ENCODE assay signal across 14 cellular contexts in the genomic region with DNA sequence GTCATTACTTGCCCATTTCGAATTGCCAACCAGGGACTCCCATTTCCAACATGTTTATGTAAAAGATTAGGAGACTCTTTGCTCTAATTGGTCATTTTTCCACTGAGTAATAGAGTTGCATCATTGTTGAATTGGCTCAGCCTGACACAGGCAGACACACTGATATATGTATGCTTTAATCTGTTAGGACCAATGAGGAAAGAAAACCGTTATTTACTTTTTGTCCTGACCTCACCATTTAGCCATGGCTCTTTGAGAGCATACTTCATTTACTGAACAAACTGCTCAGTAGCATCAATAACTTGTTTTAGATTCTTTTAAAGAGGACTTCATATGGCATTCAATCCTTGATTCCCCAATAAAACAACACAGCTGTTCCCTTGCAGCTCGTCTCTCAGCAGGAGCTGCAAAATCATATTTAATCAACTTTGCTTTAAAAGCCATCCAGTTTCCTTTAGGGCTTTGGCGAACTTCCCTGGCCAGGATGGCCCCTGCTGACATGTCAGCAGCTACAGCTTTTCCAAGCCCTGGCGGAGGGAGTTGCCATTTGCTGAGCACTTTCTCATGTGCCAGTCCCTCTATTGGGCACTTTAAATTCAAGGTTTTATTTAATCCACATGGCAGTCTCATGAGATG.
A peak's percentile ranks its signal among the peaks of the same experiment; 100 is the strongest.
DNase-seq lines count a peak whose midpoint lies in the region; ATAC-seq and TF ChIP-seq lines count a peak whose summit lies in the region.
"Had no signal": no experiment of that assay in that cellular context is flagged by ENCODE, and none has a peak within 500 bp of the region (broad histone marks: within the 10 kb centered on the region; RNA-seq: fewer than 3 reads in every experiment).

No MANE protein-coding gene starts in this region.

- no peak for TF ChIP-seq CTCF in heart right ventricle (IDR thresholded peaks at IDR 0.05)
- no peak for TF ChIP-seq CTCF in thyroid gland (IDR thresholded peaks at IDR 0.05)

- no peak for TF ChIP-seq POLR2A in thyroid gland (IDR thresholded peaks at IDR 0.05)

- H3K4me3 ChIP-seq in heart right ventricle = no peak overlapping the region
- no peak overlapping the region for H3K4me3 ChIP-seq in thyroid gland (replicated peaks in 1 of 3)
- H3K4me3 ChIP-seq: adrenal gland, BLaER1, GM12878, SJSA1 had no signal

- peak; percentile 56 for DNase-seq in Right ventricle myocardium inferior (ENCODE audit: missing footprints)
- no peak for DNase-seq in cardiac septum (ENCODE audit: low spot score)
- DNase-seq in amniotic epithelial cell (ENCODE audit: low read depth) = peak; percentile 93
- DNase-seq in heart right ventricle = peak; percentile 13 to 17
- DNase-seq in stimulated activated CD4-positive, alpha-beta T cell treated with anti-CD3 and anti-CD28 coated beads, Interleukin-12 subunit alpha, Interleukin-12 subunit beta, amount 100 ng/mL, for 4 hours = no peak
- DNase-seq in 8988T = no peak
- no peak for DNase-seq in thyroid gland
- DNase-seq: activated CD4-positive, alpha-beta T cell treated with anti-CD3 and anti-CD28 coated beads, Interleukin-2, amount 50 U/mL, for 4 hours; adrenal gland; NCI-H1105 had no signal

- H3K9me3 ChIP-seq in heart right ventricle (peaks cover 0 to 8% (median 0%) of the 10 kb centered on the region in 11 donors), thyroid gland (no peaks in the 10 kb centered on the region)
- H3K9me3 ChIP-seq: adrenal gland, BLaER1, SJSA1 had no signal

- intact Hi-C loops in Right ventricle myocardium inferior (cut with DNase I) (no loop called here), cardiac septum (cut with DNase I) (no loop called here), heart right ventricle (cut with DNase I) (no loop called here), thyroid gland (cut with DNase I) (no loop called here)

- H3K27me3 ChIP-seq in heart right ventricle (no peaks in the 10 kb centered on the region), thyroid gland (no peaks in the 10 kb centered on the region)
- H3K27me3 ChIP-seq: adrenal gland, BLaER1, SJSA1 had no signal

- WGBS in heart right ventricle, 2 donors = 47 to 50% methylated on average over 5 of the region's 5 CpGs
- 53 to 59% methylated on average over 5 of the region's 5 CpGs for WGBS in thyroid gland, 2 donors

- H3K36me3 ChIP-seq in heart right ventricle (no peaks in the 10 kb centered on the region), thyroid gland (no peaks in the 10 kb centered on the region)
- H3K36me3 ChIP-seq: adrenal gland, BLaER1 had no signal

- H3K27ac ChIP-seq in heart right ventricle = no peak overlapping the region
- H3K27ac ChIP-seq in thyroid gland = no peak overlapping the region
- H3K27ac ChIP-seq: adrenal gland, BLaER1, SJSA1 had no signal

- ATAC-seq in Right ventricle myocardium inferior (peak; percentile 63), heart right ventricle (peak in 2 of 8 donors; percentile 42 to 47), HG03175 (IDR thresholded peaks at IDR 0.05; ENCODE audit: unreplicated experiment) (no peak)
- ATAC-seq: GM12878 had no signal

- H3K4me1 ChIP-seq in heart right ventricle = no peaks in the 10 kb centered on the region
- H3K4me1 ChIP-seq in thyroid gland = no peaks in the 10 kb centered on the region
- H3K4me1 ChIP-seq: adrenal gland, BLaER1 had no signal

Comparison
In these comparisons a context has a peak if more than half of its experiments do, and no peak if none do; other contexts are left out.
1. DNase-seq: peak in Right ventricle myocardium inferior (single experiment), amniotic epithelial cell (single experiment) and heart right ventricle (2 of 2); none in cardiac septum (single experiment), stimulated activated CD4-positive, alpha-beta T cell treated with anti-CD3 and anti-CD28 coated beads, Interleukin-12 subunit alpha, Interleukin-12 subunit beta, amount 100 ng/mL, for 4 hours (single experiment), 8988T (single experiment) and thyroid gland (0 of 2).